Comparison of ENCODE assay signal across 8 cellular contexts in the genomic region with DNA sequence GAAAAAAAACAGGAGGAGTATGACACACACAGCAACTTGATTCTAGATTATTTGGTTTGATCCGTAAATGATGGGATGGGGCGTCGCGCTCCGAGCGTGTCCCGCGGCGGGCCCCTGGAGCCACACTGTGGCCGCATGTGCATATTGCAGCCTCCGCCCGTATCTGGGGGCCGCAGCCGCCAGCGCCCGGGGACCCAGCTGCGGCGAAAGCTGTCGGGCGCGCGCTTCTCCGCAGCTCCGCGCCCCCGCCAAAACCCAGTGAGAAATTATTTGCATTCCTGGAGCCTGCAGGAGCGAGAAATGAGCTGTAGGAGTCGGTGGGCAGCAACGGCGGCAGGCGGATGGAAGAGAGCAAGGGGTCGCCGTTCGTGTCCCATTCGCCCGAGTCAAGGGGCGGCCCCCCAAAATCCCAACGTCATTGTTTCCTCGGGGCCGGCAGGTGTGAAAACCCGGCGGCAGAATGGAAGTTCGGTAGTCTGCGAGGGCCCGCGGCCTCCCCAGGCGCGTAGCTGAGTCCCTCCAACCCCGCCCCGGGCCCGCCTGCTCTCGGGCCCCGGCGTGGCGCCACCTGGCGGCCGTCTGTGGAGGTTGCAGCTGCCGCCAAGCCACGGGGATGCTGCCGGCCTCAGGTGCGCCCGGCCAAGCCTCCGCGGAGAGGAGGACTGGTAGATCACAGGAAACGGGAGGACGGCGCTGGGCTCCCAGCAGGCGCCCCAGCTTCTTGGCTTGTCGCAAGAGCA.
A peak's percentile ranks its signal among the peaks of the same experiment; 100 is the strongest.
DNase-seq lines count a peak whose midpoint lies in the region; ATAC-seq and TF ChIP-seq lines count a peak whose summit lies in the region.
"Not testable (repeated sequence)": the region's sequence is repeated elsewhere in the genome, so short reads cannot be mapped to it uniquely, and the experiment has no call there.

No MANE protein-coding gene starts in this region.

- H3K9ac ChIP-seq in trophoblast cell (ENCODE audit: low read length): not testable (repeated sequence)

- H3K4me3 ChIP-seq in cardiac muscle cell (peak overlapping the region; percentile 24), thoracic aorta (peak overlapping the region; percentile 60)
- not testable (repeated sequence) for H3K4me3 ChIP-seq in trophoblast cell (ENCODE audit: low read depth, low read length)

- H2BK12ac ChIP-seq in trophoblast cell (ENCODE audit: low read length): not testable (repeated sequence)

- H2BK5ac ChIP-seq in trophoblast cell (ENCODE audit: low read depth, low read length, poor library complexity): not testable (repeated sequence)

- H3K9me3 ChIP-seq in cardiac muscle cell (ENCODE audit: low read depth); trophoblast cell (ENCODE audit: insufficient read depth, low read depth, low read length); thoracic aorta: not testable (repeated sequence)

- not testable (repeated sequence) for H4K91ac ChIP-seq in trophoblast cell (ENCODE audit: low read depth, low read length)

- H3K36me3 Mint-ChIP-seq in activated naive CD4-positive, alpha-beta T cell treated with anti-CD3 and anti-CD28 coated beads, Interleukin-2, amount 50 U/mL, for 72 hours: not testable (repeated sequence)

- H2AFZ ChIP-seq in trophoblast cell (ENCODE audit: insufficient read depth, low read length, poor library complexity): not testable (repeated sequence)

- H3K4me2 ChIP-seq in trophoblast cell (ENCODE audit: low read length): peak overlapping the region; percentile 64

- H4K12ac ChIP-seq in trophoblast cell (ENCODE audit: low read depth, low read length): not testable (repeated sequence)

- not testable (repeated sequence) for H3K9me3 Mint-ChIP-seq in activated naive CD4-positive, alpha-beta T cell treated with anti-CD3 and anti-CD28 coated beads, Interleukin-2, amount 50 U/mL, for 72 hours

- H3K36me3 ChIP-seq in cardiac muscle cell; trophoblast cell (ENCODE audit: control insufficient read depth in 1 of 2, insufficient read depth in 2 of 2, low read length in 2 of 2); thoracic aorta: not testable (repeated sequence)

- peak; percentile 51; the same call in 2 of the 3 replicates for TF ChIP-seq CTCF in GM12872 (IDR thresholded peaks at IDR 0.05; ENCODE audit: insufficient read depth, low read depth, low read length)
- peak; percentile 39 for TF ChIP-seq CTCF in cardiac muscle cell (IDR thresholded peaks at IDR 0.05; ENCODE audit: low read depth, low read length)
- TF ChIP-seq CTCF in thoracic aorta (IDR thresholded peaks at IDR 0.05): peak; percentile 74

- DNase-seq in NCI-H1092 (lab: John Stamatoyannopoulos, UW) (peak; percentile 1), T follicular helper cell (ENCODE audit: low read depth) (peak; percentile 71), cardiac muscle cell (ENCODE audit: low read depth in 1 of 2, low spot score in 1 of 2) (peak; percentile 70 to 73), trophoblast cell (peak; percentile 66 to 84), thoracic aorta (ENCODE audit: low spot score) (peak; percentile 40)
- DNase-seq in activated naive CD4-positive, alpha-beta T cell treated with anti-CD3 and anti-CD28 coated beads, Interleukin-2, amount 50 U/mL, for 72 hours (ENCODE audit: low spot score in 2 of 2): peak; percentile 89 to 91

- ATAC-seq in HG02678 (IDR thresholded peaks at IDR 0.05; ENCODE audit: unreplicated experiment) (peak; percentile 94), thoracic aorta (ENCODE audit: insufficient number of reproducible peaks, low FRiP score, low read depth) (peak; percentile 70)
- ATAC-seq in activated naive CD4-positive, alpha-beta T cell treated with anti-CD3 and anti-CD28 coated beads, Interleukin-2, amount 50 U/mL, for 72 hours: peak; percentile 91 to 92

- H3K4me1 ChIP-seq in cardiac muscle cell (ENCODE audit: low read depth); trophoblast cell (ENCODE audit: control insufficient read depth in 1 of 2, insufficient read depth in 2 of 2, low read length in 2 of 2); thoracic aorta (ENCODE audit: control insufficient read depth in 1 of 2, low read depth in 2 of 2): not testable (repeated sequence)

- not testable (repeated sequence) for H3K4ac ChIP-seq in trophoblast cell (ENCODE audit: low read depth, low read length)

- H3K79me1 ChIP-seq in trophoblast cell (ENCODE audit: low read length): not testable (repeated sequence)

- H4K8ac ChIP-seq in trophoblast cell (ENCODE audit: low read depth, low read length): not testable (repeated sequence)

- H3K27ac ChIP-seq in cardiac muscle cell (peak overlapping the region; percentile 35), thoracic aorta (peak overlapping the region in 1 of 2 donors; percentile 47)
- H3K27ac ChIP-seq in trophoblast cell (ENCODE audit: low read depth, low read length): not testable (repeated sequence)

- H3K79me2 ChIP-seq in trophoblast cell (ENCODE audit: control insufficient read depth, insufficient read depth, low read length, poor library complexity): not testable (repeated sequence)

- not testable (repeated sequence) for H3K27ac Mint-ChIP-seq in activated naive CD4-positive, alpha-beta T cell treated with anti-CD3 and anti-CD28 coated beads, Interleukin-2, amount 50 U/mL, for 72 hours

- H2AK5ac ChIP-seq in trophoblast cell (ENCODE audit: low read length): not testable (repeated sequence)

- not testable (repeated sequence) for H3K27me3 ChIP-seq in cardiac muscle cell; trophoblast cell (ENCODE audit: insufficient read depth, low read length); thoracic aorta (replicated peaks; ENCODE audit: insufficient read depth)

- H3K14ac ChIP-seq in trophoblast cell (ENCODE audit: low read length): not testable (repeated sequence)

- not testable (repeated sequence) for H3K18ac ChIP-seq in trophoblast cell (ENCODE audit: low read length)

- not testable (repeated sequence) for H3K23ac ChIP-seq in trophoblast cell (ENCODE audit: low read length)

- no CpG with 5 or more reads among the region's 69 CpGs for WGBS in trophoblast cell (ENCODE audit: extremely low coverage, insufficient coverage, insufficient read length)

- not testable (repeated sequence) for H2BK120ac ChIP-seq in trophoblast cell (ENCODE audit: insufficient read depth, low read length, poor library complexity)

Comparison
In these comparisons a context has a peak if more than half of its experiments do, and no peak if none do; other contexts are left out.
1. DNase-seq: peak in every context shown above with its lines; median percentile 90 in activated naive CD4-positive, alpha-beta T cell treated with anti-CD3 and anti-CD28 coated beads, Interleukin-2, amount 50 U/mL, for 72 hours; 75 in trophoblast cell; 72 in cardiac muscle cell; 71 in T follicular helper cell; 40 in thoracic aorta; 1 in NCI-H1092.